ENCODE assay signal across 20 cellular contexts in the genomic region with DNA sequence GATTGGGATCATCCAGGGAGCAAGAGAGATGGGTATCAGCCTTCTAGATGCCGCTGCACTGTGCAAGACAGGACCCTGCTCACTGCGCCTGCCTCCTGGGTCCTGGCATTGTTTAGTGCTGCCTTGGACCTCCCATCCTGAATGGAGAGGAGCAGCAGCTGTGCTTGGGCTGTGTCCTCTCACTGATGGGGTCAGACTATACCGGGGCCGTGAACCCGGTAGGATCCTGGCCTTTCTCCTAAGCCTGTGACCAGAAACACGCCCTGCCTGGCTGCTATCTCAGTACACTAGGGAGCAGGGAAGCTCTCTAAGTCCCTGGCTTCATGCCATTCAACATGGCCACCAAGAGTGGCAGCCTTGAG.
"Had no signal": no experiment of that assay in that cellular context is flagged by ENCODE, and none has a peak within 500 bp of the region (broad histone marks: within the 10 kb centered on the region; RNA-seq: fewer than 3 reads in every experiment).

No MANE protein-coding gene starts in this region.

- H3K27ac Mint-ChIP-seq: activated CD4-positive, alpha-beta T cell treated with anti-CD3 and anti-CD28 coated beads for 36 hours; activated CD8-positive, alpha-beta T cell treated with anti-CD3 and anti-CD28 coated beads, Interleukin-2, amount 10 ng/mL, durations not matched to agents 7 days and 5 days; dendritic cell treated with granulocyte-macrophage colony-stimulating factor and Interleukin-4, amounts not matched to agents 40 ng/mL and 50 ng/mL, for 4 days; effector memory CD8-positive, alpha-beta T cell; nephron progenitor cell; stimulated activated naive CD8-positive, alpha-beta T cell treated with anti-CD3 and anti-CD28 coated beads, Interleukin-15, amount 100 ng/mL, for 72 hours; T-helper 17 cell; WTC11 had no signal

- H3K4me3 ChIP-seq: prostate gland, suprapubic skin, transverse colon had no signal

- H3K9me3 ChIP-seq: prostate gland, suprapubic skin, transverse colon had no signal

- DNase-seq: activated CD4-positive, alpha-beta T cell treated with anti-CD3 and anti-CD28 coated beads for 36 hours; activated CD8-positive, alpha-beta T cell treated with anti-CD3 and anti-CD28 coated beads, Interleukin-2, amount 10 ng/mL, durations not matched to agents 7 days and 5 days; activated gamma-delta T cell; cerebellar nuclear complex; effector memory CD8-positive, alpha-beta T cell; foreskin fibroblast; left colon; mammary epithelial cell; nephron progenitor cell; right cardiac atrium; stimulated activated naive CD8-positive, alpha-beta T cell treated with anti-CD3 and anti-CD28 coated beads, Interleukin-15, amount 100 ng/mL, for 72 hours; T-helper 17 cell; transverse colon had no signal

- ATAC-seq: activated CD4-positive, alpha-beta T cell treated with anti-CD3 and anti-CD28 coated beads for 36 hours; activated CD8-positive, alpha-beta T cell treated with anti-CD3 and anti-CD28 coated beads, Interleukin-2, amount 10 ng/mL, durations not matched to agents 7 days and 5 days; activated naive CD4-positive, alpha-beta T cell treated with anti-CD3 and anti-CD28 coated beads, Interleukin-2, amount 50 U/mL, for 72 hours; effector memory CD8-positive, alpha-beta T cell; left colon; right cardiac atrium; stimulated activated naive CD8-positive, alpha-beta T cell treated with anti-CD3 and anti-CD28 coated beads, Interleukin-15, amount 100 ng/mL, for 72 hours; T-helper 17 cell; WTC11 had no signal

- H3K4me3 Mint-ChIP-seq: activated CD4-positive, alpha-beta T cell treated with anti-CD3 and anti-CD28 coated beads for 36 hours; activated CD8-positive, alpha-beta T cell treated with anti-CD3 and anti-CD28 coated beads, Interleukin-2, amount 10 ng/mL, durations not matched to agents 7 days and 5 days; dendritic cell treated with granulocyte-macrophage colony-stimulating factor and Interleukin-4, amounts not matched to agents 40 ng/mL and 50 ng/mL, for 4 days; effector memory CD8-positive, alpha-beta T cell; nephron progenitor cell; stimulated activated naive CD8-positive, alpha-beta T cell treated with anti-CD3 and anti-CD28 coated beads, Interleukin-15, amount 100 ng/mL, for 72 hours; T-helper 17 cell; WTC11 had no signal

- H3K9me3 Mint-ChIP-seq: effector memory CD8-positive, alpha-beta T cell had no signal

- H3K36me3 ChIP-seq: prostate gland, suprapubic skin, transverse colon had no signal

- H3K4me1 ChIP-seq: prostate gland, suprapubic skin, transverse colon had no signal

- FAIRE-seq: bronchial epithelial cell, TTC549 had no signal

- H3K4me1 Mint-ChIP-seq: activated CD4-positive, alpha-beta T cell treated with anti-CD3 and anti-CD28 coated beads for 36 hours; stimulated activated naive CD8-positive, alpha-beta T cell treated with anti-CD3 and anti-CD28 coated beads, Interleukin-15, amount 100 ng/mL, for 72 hours; T-helper 17 cell had no signal

- H3K27ac ChIP-seq: prostate gland, suprapubic skin, transverse colon had no signal
